Comparison of ENCODE assay signal across 25 cellular contexts in genomic region chr5:14110196-14110595, GRCh38. TPM values are rescaled to one million over a fixed set of nuclear protein-coding genes. Genes with fewer than 3 reads are reported as not detected.
DNase-seq lines count a peak whose midpoint lies in the region; ATAC-seq and TF ChIP-seq lines count a peak whose summit lies in the region.
"Had no signal": no experiment of that assay in that cellular context is flagged by ENCODE, and none has a peak within 500 bp of the region (broad histone marks: within the 10 kb centered on the region; RNA-seq: fewer than 3 reads in every experiment).

No MANE protein-coding gene starts in this region.

- intact Hi-C loops in activated T-helper 2 cell treated with anti-CD3 and anti-CD28 coated beads, Interferon-gamma antibody, Interleukin-2, Interleukin-4, amounts not matched to agents 10 μg/mL and 5 μg/mL and 100 μg/mL, durations not matched to agents 14 hours and 24 hours and 36 hours (cut with micrococcal nuclease): no loop called here

- TF ChIP-seq CTCF in AG10803 (conservative IDR thresholded peaks at IDR 0.05; ENCODE audit: low read length): no peak

- H3K4me3 ChIP-seq in AG10803 (ENCODE audit: low read length): no peak overlapping the region
- H3K4me3 ChIP-seq: spleen had no signal

- DNase-seq in AG10803 (ENCODE audit: low read depth) (peak; percentile 20), NCI-H460 (ENCODE audit: extremely low read depth, low read depth) (peak; percentile 78), epithelial cell of prostate (ENCODE audit: low read depth, low spot score) (no peak), kidney tubule cell (ENCODE audit: low spot score) (peak; percentile 65), RKO (ENCODE audit: low spot score) (no peak), AML-193 (lab: John Stamatoyannopoulos, UW) (no peak)
- DNase-seq in activated T-helper 2 cell treated with anti-CD3 and anti-CD28 coated beads, Interferon-gamma antibody, Interleukin-2, Interleukin-4, amounts not matched to agents 10 μg/mL and 5 μg/mL and 100 μg/mL, durations not matched to agents 14 hours and 24 hours and 36 hours (ENCODE audit: low spot score): no peak
- DNase-seq: activated CD4-positive, alpha-beta T cell treated with anti-CD3 and anti-CD28 coated beads, Interleukin-2, amount 50 U/mL, for 48 hours; activated CD4-positive, CD25-positive, alpha-beta regulatory T cell; activated CD8-positive, alpha-beta memory T cell treated with anti-CD3 and anti-CD28 coated beads, Interleukin-2, amount 50 U/mL, for 48 hours; activated naive CD8-positive, alpha-beta T cell treated with anti-CD3 and anti-CD28 coated beads for 36 hours; CD4-positive, CD25-positive, alpha-beta regulatory T cell; effector CD8-positive, alpha-beta T cell; left colon; naive thymus-derived CD4-positive, alpha-beta T cell; NCI-H2029 treated with DMSO at 0.1 percent for 48 hours; NCI-H2227 treated with DMSO at 0.1 percent for 48 hours; OCI-M1; SHP77; spleen; stimulated activated CD4-positive, alpha-beta T cell treated with anti-CD3 and anti-CD28 coated beads, Interleukin-4, amount 100 ng/mL, for 1 hour; T-helper 9 cell had no signal

- H3K27ac ChIP-seq in epithelial cell of prostate: peak overlapping the region; percentile 77
- H3K27ac ChIP-seq: spleen had no signal

- H3K27me3 Mint-ChIP-seq in activated T-helper 2 cell treated with anti-CD3 and anti-CD28 coated beads, Interferon-gamma antibody, Interleukin-2, Interleukin-4, amounts not matched to agents 10 μg/mL and 5 μg/mL and 100 μg/mL, durations not matched to agents 14 hours and 24 hours and 36 hours (ENCODE audit: low read depth): peaks cover 14% of the 10 kb centered on the region

- no peak overlapping the region for H3K4me3 Mint-ChIP-seq in activated T-helper 2 cell treated with anti-CD3 and anti-CD28 coated beads, Interferon-gamma antibody, Interleukin-2, Interleukin-4, amounts not matched to agents 10 μg/mL and 5 μg/mL and 100 μg/mL, durations not matched to agents 14 hours and 24 hours and 36 hours (ENCODE audit: low read depth)
- H3K4me3 Mint-ChIP-seq: activated naive CD8-positive, alpha-beta T cell treated with anti-CD3 and anti-CD28 coated beads for 36 hours; brain; CD4-positive, CD25-positive, alpha-beta regulatory T cell; naive thymus-derived CD4-positive, alpha-beta T cell; stimulated activated memory B cell treated with anti-CD40 and anti-IgM and Interleukin-4, amounts not matched to agents 10 μg/mL and 1 μg/mL and 100 μg/mL, for 72 hours had no signal

- no peak overlapping the region for H3K27ac Mint-ChIP-seq in activated T-helper 2 cell treated with anti-CD3 and anti-CD28 coated beads, Interferon-gamma antibody, Interleukin-2, Interleukin-4, amounts not matched to agents 10 μg/mL and 5 μg/mL and 100 μg/mL, durations not matched to agents 14 hours and 24 hours and 36 hours
- H3K27ac Mint-ChIP-seq: activated naive CD8-positive, alpha-beta T cell treated with anti-CD3 and anti-CD28 coated beads for 36 hours; brain; CD4-positive, CD25-positive, alpha-beta regulatory T cell; naive thymus-derived CD4-positive, alpha-beta T cell had no signal

- H3K4me1 Mint-ChIP-seq in activated T-helper 2 cell treated with anti-CD3 and anti-CD28 coated beads, Interferon-gamma antibody, Interleukin-2, Interleukin-4, amounts not matched to agents 10 μg/mL and 5 μg/mL and 100 μg/mL, durations not matched to agents 14 hours and 24 hours and 36 hours (ENCODE audit: low read depth): peaks cover 16% of the 10 kb centered on the region

- peaks cover 5% of the 10 kb centered on the region for H3K9me3 Mint-ChIP-seq in activated T-helper 2 cell treated with anti-CD3 and anti-CD28 coated beads, Interferon-gamma antibody, Interleukin-2, Interleukin-4, amounts not matched to agents 10 μg/mL and 5 μg/mL and 100 μg/mL, durations not matched to agents 14 hours and 24 hours and 36 hours
- H3K9me3 Mint-ChIP-seq: activated naive CD8-positive, alpha-beta T cell treated with anti-CD3 and anti-CD28 coated beads for 36 hours; stimulated activated memory B cell treated with anti-CD40 and anti-IgM and Interleukin-4, amounts not matched to agents 10 μg/mL and 1 μg/mL and 100 μg/mL, for 72 hours had no signal

- no peak for ATAC-seq in GM19463 (IDR thresholded peaks at IDR 0.05; ENCODE audit: unreplicated experiment)
- ATAC-seq: left colon; stimulated activated memory B cell treated with anti-CD40 and anti-IgM and Interleukin-4, amounts not matched to agents 10 μg/mL and 1 μg/mL and 100 μg/mL, for 72 hours had no signal

- no peaks in the 10 kb centered on the region for H3K36me3 Mint-ChIP-seq in activated T-helper 2 cell treated with anti-CD3 and anti-CD28 coated beads, Interferon-gamma antibody, Interleukin-2, Interleukin-4, amounts not matched to agents 10 μg/mL and 5 μg/mL and 100 μg/mL, durations not matched to agents 14 hours and 24 hours and 36 hours (ENCODE audit: low read depth)
- H3K36me3 Mint-ChIP-seq: activated naive CD8-positive, alpha-beta T cell treated with anti-CD3 and anti-CD28 coated beads for 36 hours; brain; CD4-positive, CD25-positive, alpha-beta regulatory T cell; naive thymus-derived CD4-positive, alpha-beta T cell; stimulated activated memory B cell treated with anti-CD40 and anti-IgM and Interleukin-4, amounts not matched to agents 10 μg/mL and 1 μg/mL and 100 μg/mL, for 72 hours had no signal

RNA-seq across cellular contexts. Expression of gene TRIO, which starts 32.9 kb away (rescaled TPM):
- total RNA-seq in NCI-H460 (2014; rRNA removed; shearing (Covaris generic)): 96.0 and 106 TPM in 2 replicates
- polyA plus RNA-seq in NCI-H460 (2014; cell fraction: nucleus; rRNA removed): 126 and 144 TPM in 2 replicates
- 28.7 and 30.1 TPM in 2 replicates for total RNA-seq in activated T-helper 2 cell treated with anti-CD3 and anti-CD28 coated beads, Interferon-gamma antibody, Interleukin-2, Interleukin-4, amounts not matched to agents 10 μg/mL and 5 μg/mL and 100 μg/mL, durations not matched to agents 14 hours and 24 hours and 36 hours

Comparison
In these comparisons a context has a peak if more than half of its experiments do, and no peak if none do; other contexts are left out.
1. DNase-seq: peak in AG10803 (single experiment), NCI-H460 (single experiment) and kidney tubule cell (single experiment); none in epithelial cell of prostate (single experiment), activated T-helper 2 cell treated with anti-CD3 and anti-CD28 coated beads, Interferon-gamma antibody, Interleukin-2, Interleukin-4, amounts not matched to agents 10 μg/mL and 5 μg/mL and 100 μg/mL, durations not matched to agents 14 hours and 24 hours and 36 hours (single experiment), RKO (single experiment) and AML-193 (0 of 2).